Comparison of ENCODE assay signal across 19 cellular contexts in genomic region chr4:137378393-137379290, GRCh38.
A peak's percentile ranks its signal among the peaks of the same experiment; 100 is the strongest.
DNase-seq lines count a peak whose midpoint lies in the region; ATAC-seq, FAIRE-seq and TF ChIP-seq lines count a peak whose summit lies in the region.
"Had no signal": no experiment of that assay in that cellular context is flagged by ENCODE, and none has a peak within 500 bp of the region (broad histone marks: within the 10 kb centered on the region; RNA-seq: fewer than 3 reads in every experiment).

No MANE protein-coding gene starts in this region.

- H3K9ac ChIP-seq in mammary epithelial cell (ENCODE audit: insufficient read depth, low read length) = no peak overlapping the region
- H3K9ac ChIP-seq in keratinocyte (ENCODE audit: control insufficient read depth, extremely low read depth, insufficient read depth, low read length) = no peak overlapping the region
- H3K9ac ChIP-seq: BLaER1 had no signal

- no peaks in the 10 kb centered on the region for H3K79me2 ChIP-seq in mammary epithelial cell (ENCODE audit: insufficient read depth, low read length)
- H3K79me2 ChIP-seq in keratinocyte (ENCODE audit: control insufficient read depth, insufficient read depth, low read length) = no peaks in the 10 kb centered on the region

- H3K4me2 ChIP-seq in mammary epithelial cell (ENCODE audit: insufficient read depth, low read depth, low read length) (no peak overlapping the region), keratinocyte (ENCODE audit: control insufficient read depth, extremely low read depth, insufficient read depth, low read depth, low read length) (no peak overlapping the region)
- H3K4me2 ChIP-seq: BLaER1 had no signal

- H4K20me1 ChIP-seq in mammary epithelial cell (ENCODE audit: insufficient read depth, low read length) = no peaks in the 10 kb centered on the region
- H4K20me1 ChIP-seq in keratinocyte (ENCODE audit: control insufficient read depth, extremely low read depth, insufficient read depth, low read length) = no peaks in the 10 kb centered on the region
- H4K20me1 ChIP-seq: BLaER1 had no signal

- H2AFZ ChIP-seq in mammary epithelial cell (ENCODE audit: low read depth, low read length) = peak overlapping the region; percentile 40
- H2AFZ ChIP-seq in keratinocyte (ENCODE audit: control insufficient read depth, low read length) = peak overlapping the region; percentile 4

- TF ChIP-seq CTCF in mammary epithelial cell (conservative IDR thresholded peaks at IDR 0.05 in 1 of 2, IDR thresholded peaks at IDR 0.05 in 1 of 2; ENCODE audit: extremely low read depth in 1 of 2, insufficient read depth in 1 of 2, low read depth in 1 of 2, low read length in 2 of 2) = no peak
- TF ChIP-seq CTCF in keratinocyte (optimal IDR thresholded peaks at IDR 0.05 in 1 of 3, IDR thresholded peaks at IDR 0.05 in 1 of 3, conservative IDR thresholded peaks at IDR 0.05 in 1 of 3; ENCODE audit: extremely low read depth in 1 of 3, insufficient read depth in 2 of 3, low read length in 3 of 3) = no peak

- no peak for FAIRE-seq in keratinocyte (lab: Jason Lieb, UNC)

- H3K4me1 ChIP-seq in mammary epithelial cell (ENCODE audit: insufficient read depth, low read length) = no peaks in the 10 kb centered on the region
- no peaks in the 10 kb centered on the region for H3K4me1 ChIP-seq in keratinocyte (ENCODE audit: control insufficient read depth, extremely low read depth, insufficient read depth, low read length)
- H3K4me1 ChIP-seq: BLaER1 had no signal

- DNase-seq in DMS 273 (lab: John Stamatoyannopoulos, UW; ENCODE audit: unreplicated experiment) = peak; percentile 22
- no peak for DNase-seq in DMS 273 treated with DMSO at 0.1 percent for 48 hours (lab: John Stamatoyannopoulos, UW)
- DNase-seq in NCI-H446 (lab: John Stamatoyannopoulos, UW) = peak; percentile 52 to 74
- no peak for DNase-seq in mammary epithelial cell
- DNase-seq in keratinocyte (ENCODE audit: low read depth, low spot score) = no peak
- no peak for DNase-seq in mucosa of gallbladder (ENCODE audit: low spot score)
- DNase-seq: CD4-positive, alpha-beta memory T cell; HCEC 1CT; Kasumi-1; MM.1S; NCI-H1092; NCI-H1436 treated with DMSO at 0.1 percent for 48 hours; NCI-H2081; NCI-H2171 treated with DMSO at 0.1 percent for 48 hours; SIG-M5 had no signal

- ATAC-seq in GM21619 (IDR thresholded peaks at IDR 0.05; ENCODE audit: unreplicated experiment) (no peak), HG03280 (IDR thresholded peaks at IDR 0.05; ENCODE audit: unreplicated experiment) (no peak)

- H3K27me3 ChIP-seq in mammary epithelial cell (ENCODE audit: insufficient read depth, low read length) (no peaks in the 10 kb centered on the region), keratinocyte (ENCODE audit: control insufficient read depth, extremely low read depth, insufficient read depth, low read length) (no peaks in the 10 kb centered on the region)
- H3K27me3 ChIP-seq: BLaER1 had no signal

- H3K36me3 ChIP-seq in mammary epithelial cell (ENCODE audit: insufficient read depth, low read length) = no peaks in the 10 kb centered on the region
- no peaks in the 10 kb centered on the region for H3K36me3 ChIP-seq in keratinocyte (ENCODE audit: control insufficient read depth in 2 of 2, extremely low read depth in 1 of 2, insufficient read depth in 2 of 2, low read length in 2 of 2)
- H3K36me3 ChIP-seq: BLaER1 had no signal

- no TSS peak for BruUV-seq in mammary epithelial cell (replicated peaks; lab: Mats Ljungman, UMichigan)

- dilution Hi-C loops in mammary epithelial cell (cut with HindIII; ENCODE audit: low sequenced_read_pairs) (no loop called here), keratinocyte (cut with MboI; ENCODE audit: extremely low pct_ligation_motif_present, low sequenced_read_pairs) (no loop called here)

- in situ Hi-C loops in mammary epithelial cell (cut with MboI; ENCODE audit: low sequenced_read_pairs in 2 of 2) = no loop called here

- H3K27ac ChIP-seq in mammary epithelial cell (ENCODE audit: insufficient read depth, low read depth, low read length) (no peak overlapping the region), keratinocyte (ENCODE audit: control insufficient read depth, insufficient read depth, low read length) (no peak overlapping the region)
- H3K27ac ChIP-seq: 22Rv1, BLaER1 had no signal

- 47% methylated on average over 4 of the region's 4 CpGs for WGBS in mammary epithelial cell (ENCODE audit: low coverage, missing lambda C conversion rate)

- H3K9me3 ChIP-seq in mammary epithelial cell (replicated peaks; ENCODE audit: insufficient read depth, low read length) (no peaks in the 10 kb centered on the region), keratinocyte (ENCODE audit: control insufficient read depth, low read depth, low read length) (no peaks in the 10 kb centered on the region)
- H3K9me3 ChIP-seq: BLaER1 had no signal

- H3K4me3 ChIP-seq in mammary epithelial cell (replicated peaks in 1 of 3; ENCODE audit: insufficient read depth in 1 of 3, low read depth in 2 of 3, low read length in 3 of 3) (no peak overlapping the region), keratinocyte (ENCODE audit: control insufficient read depth in 2 of 3, extremely low read depth in 1 of 3, insufficient read depth in 2 of 3, low read depth in 1 of 3, low read length in 3 of 3) (no peak overlapping the region)
- H3K4me3 ChIP-seq: BLaER1 had no signal

- CTCF ChIA-PET in mammary epithelial cell (lab: Charles Lee; ENCODE audit: low non-redundant PET) = no interaction called here

- no peaks in the 10 kb centered on the region for H3K9me1 ChIP-seq in keratinocyte (ENCODE audit: control insufficient read depth, extremely low read depth, insufficient read depth, low read length)

- intact Hi-C loops in mammary epithelial cell (cut with micrococcal nuclease) = no loop called here

Comparison
In these comparisons a context has a peak if more than half of its experiments do, and no peak if none do; other contexts are left out.
1. DNase-seq: peak in DMS 273 (single experiment) and NCI-H446 (2 of 2); none in DMS 273 treated with DMSO at 0.1 percent for 48 hours (single experiment), mammary epithelial cell (single experiment), keratinocyte (single experiment) and mucosa of gallbladder (single experiment).